17 cellular contexts compared by ENCODE assay signal in genomic region chr5:105828855-105829254, GRCh38.
A peak's percentile ranks its signal among the peaks of the same experiment; 100 is the strongest.
DNase-seq lines count a peak whose midpoint lies in the region; ATAC-seq and TF ChIP-seq lines count a peak whose summit lies in the region.
"Had no signal": no experiment of that assay in that cellular context is flagged by ENCODE, and none has a peak within 500 bp of the region (broad histone marks: within the 10 kb centered on the region; RNA-seq: fewer than 3 reads in every experiment).

No MANE protein-coding gene starts in this region.

- no peaks in the 10 kb centered on the region for H3K9me3 ChIP-seq in SU-DHL-6 (ENCODE audit: insufficient read depth, low read length)
- H3K9me3 ChIP-seq in smooth muscle cell (replicated peaks; ENCODE audit: low read depth) = no peaks in the 10 kb centered on the region
- H3K9me3 ChIP-seq: HAP-1 had no signal

- H3K9me2 ChIP-seq in SU-DHL-6 (replicated peaks; ENCODE audit: insufficient read depth, low read length) = no peaks in the 10 kb centered on the region

- H3K9ac ChIP-seq in SU-DHL-6 (ENCODE audit: low read length) (no peak overlapping the region), smooth muscle cell (ENCODE audit: low read depth) (no peak overlapping the region)

- H3K4me3 ChIP-seq in ACC112 (ENCODE audit: low read depth, low read length) (no peak overlapping the region), SU-DHL-6 (ENCODE audit: insufficient read depth, low read length, poor library complexity, severe bottlenecking) (no peak overlapping the region), smooth muscle cell (no peak overlapping the region)
- H3K4me3 ChIP-seq: HAP-1 had no signal

- H3K27me3 ChIP-seq in ACC112 (ENCODE audit: insufficient read depth, low read length) = no peaks in the 10 kb centered on the region
- no peaks in the 10 kb centered on the region for H3K27me3 ChIP-seq in SU-DHL-6 (ENCODE audit: low read length)
- H3K27me3 ChIP-seq in smooth muscle cell (ENCODE audit: low read depth) = no peaks in the 10 kb centered on the region

- H3K4me2 ChIP-seq in SU-DHL-6 (ENCODE audit: low read depth, low read length, poor library complexity, severe bottlenecking) = no peak overlapping the region
- H3K4me2 ChIP-seq in smooth muscle cell = no peak overlapping the region

- TF ChIP-seq CTCF in SU-DHL-6 (IDR thresholded peaks at IDR 0.05; ENCODE audit: insufficient read depth, low read length, poor library complexity, severe bottlenecking) = no peak
- no peak for TF ChIP-seq CTCF in smooth muscle cell (IDR thresholded peaks at IDR 0.05; ENCODE audit: borderline replicate concordance, insufficient read depth, poor library complexity, severe bottlenecking)

- H3K79me2 ChIP-seq in ACC112 (ENCODE audit: control insufficient read depth, insufficient read depth, low read length, unreplicated experiment) (no peaks in the 10 kb centered on the region), SU-DHL-6 (ENCODE audit: insufficient read depth, low read length) (no peaks in the 10 kb centered on the region), smooth muscle cell (ENCODE audit: low read depth) (no peaks in the 10 kb centered on the region)

- H3K27ac ChIP-seq in ACC112 (ENCODE audit: low read depth, low read length) = no peak overlapping the region
- H3K27ac ChIP-seq in SU-DHL-6 (ENCODE audit: low read depth, low read length) = no peak overlapping the region
- no peak overlapping the region for H3K27ac ChIP-seq in smooth muscle cell (ENCODE audit: low read depth)
- H3K27ac ChIP-seq: 22Rv1 had no signal

- no peaks in the 10 kb centered on the region for H3F3A ChIP-seq in SU-DHL-6 (ENCODE audit: insufficient read depth)
- H3F3A ChIP-seq in smooth muscle cell (ENCODE audit: low read depth) = no peaks in the 10 kb centered on the region

- 47% methylated on average over 1 of the region's 1 CpG for WGBS in smooth muscle cell (ENCODE audit: low lambda C conversion rate)

- H2AFZ ChIP-seq in ACC112 (ENCODE audit: low read length, unreplicated experiment) (peak overlapping the region; percentile 36), SU-DHL-6 (ENCODE audit: low read depth, low read length, severe bottlenecking) (peak overlapping the region; percentile 51), smooth muscle cell (ENCODE audit: low read depth) (peak overlapping the region; percentile 70)

- H4K20me1 ChIP-seq in SU-DHL-6 (ENCODE audit: low read depth, low read length) = no peaks in the 10 kb centered on the region
- no peaks in the 10 kb centered on the region for H4K20me1 ChIP-seq in smooth muscle cell (ENCODE audit: low read depth)

- ATAC-seq in HG03432 (IDR thresholded peaks at IDR 0.05; ENCODE audit: unreplicated experiment) = no peak

- DNase-seq in SK-N-DZ (ENCODE audit: low spot score) (peak; percentile 89), smooth muscle cell (lab: John Stamatoyannopoulos, UW; ENCODE audit: unreplicated experiment) (no peak), NCI-H1694 treated with DMSO at 0.1 percent for 48 hours (lab: John Stamatoyannopoulos, UW) (no peak), NCI-H526 treated with DMSO at 0.1 percent for 48 hours (lab: John Stamatoyannopoulos, UW) (no peak)
- DNase-seq: ACHN; AML-193; C1 segment of cervical spinal cord; Calu3; CD4-positive, alpha-beta memory T cell; COR-L47; DND-41; GOT3 had no signal

- no peaks in the 10 kb centered on the region for H3K4me1 ChIP-seq in ACC112 (ENCODE audit: control insufficient read depth, insufficient read depth, low read length, unreplicated experiment)
- H3K4me1 ChIP-seq in smooth muscle cell (ENCODE audit: low read depth) = no peaks in the 10 kb centered on the region

- no peaks in the 10 kb centered on the region for H3K36me3 ChIP-seq in ACC112 (ENCODE audit: insufficient read depth, low read length)
- H3K36me3 ChIP-seq in SU-DHL-6 (ENCODE audit: low read length) = no peaks in the 10 kb centered on the region
- H3K36me3 ChIP-seq in smooth muscle cell (ENCODE audit: low read depth) = no peaks in the 10 kb centered on the region
- H3K36me3 ChIP-seq: HAP-1 had no signal
